Comparison of ENCODE assay signal across 15 cellular contexts in the genomic region with DNA sequence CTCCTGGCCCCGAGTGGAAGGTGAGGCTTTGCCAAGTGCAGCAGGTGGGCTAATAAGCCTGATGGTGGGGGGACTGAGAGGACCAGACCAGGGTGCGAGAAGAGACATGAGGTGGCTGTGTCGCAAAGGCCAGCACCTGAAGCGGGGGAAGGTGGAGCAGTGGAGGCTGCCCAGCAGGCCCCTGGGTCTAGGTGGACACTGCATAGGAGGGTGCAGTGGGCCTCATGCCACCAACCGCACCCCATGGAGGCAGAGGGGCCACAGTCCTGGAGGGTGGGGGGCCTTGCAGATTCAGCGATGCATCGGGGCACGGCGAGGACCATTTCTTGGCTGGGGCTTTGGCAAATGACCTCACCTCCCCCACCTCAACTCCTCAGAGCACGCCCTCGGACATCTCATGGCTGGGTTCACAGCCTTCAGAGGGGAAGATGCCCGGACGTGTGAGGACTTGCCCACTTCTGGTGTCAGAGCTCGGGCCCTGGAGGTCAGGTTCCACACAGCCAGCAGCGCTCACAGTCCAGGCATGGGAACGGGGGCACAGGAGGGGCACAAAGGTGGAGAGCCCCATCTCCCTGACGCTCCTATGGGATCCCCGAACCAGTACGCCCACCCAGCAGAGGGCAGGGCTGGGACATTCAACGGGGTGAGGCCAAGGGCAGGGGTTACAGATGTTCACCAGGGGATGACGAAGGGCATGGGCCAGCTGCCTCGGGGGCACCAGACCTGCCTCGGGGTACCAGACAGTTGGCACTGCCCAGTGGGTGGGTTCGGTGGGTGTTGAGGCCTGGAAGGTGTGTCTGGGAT. TPM values are rescaled to one million over a fixed set of nuclear protein-coding genes. Genes with fewer than 3 reads are reported as not detected.
DNase-seq lines count a peak whose midpoint lies in the region; ATAC-seq and TF ChIP-seq lines count a peak whose summit lies in the region.
"Had no signal": no experiment of that assay in that cellular context is flagged by ENCODE, and none has a peak within 500 bp of the region (broad histone marks: within the 10 kb centered on the region; RNA-seq: fewer than 3 reads in every experiment).

No MANE protein-coding gene starts in this region.

- no peak overlapping the region for H3K4me3 ChIP-seq in tibial nerve
- H3K4me3 ChIP-seq: colonic mucosa, lung, ovary, thoracic aorta had no signal

- H3K4me1 ChIP-seq in tibial nerve = peaks cover 0 to 6% (median 0%) of the 10 kb centered on the region in 4 donors
- H3K4me1 ChIP-seq: colonic mucosa had no signal

- TF ChIP-seq POLR2A in tibial nerve (IDR thresholded peaks at IDR 0.05) = no peak

- H3K27ac ChIP-seq in KOPT-K1 (ENCODE audit: low read depth, low read length, poor library complexity, severe bottlenecking) (peak overlapping the region; percentile 18), tibial nerve (no peak overlapping the region)
- H3K27ac ChIP-seq: colonic mucosa, ovary, thoracic aorta had no signal

- CTCF ChIA-PET in activated CD4-positive, alpha-beta T cell treated with anti-CD3 and anti-CD28 coated beads, Interleukin-2, amount 10 ng/mL, durations not matched to agents 7 days and 5 days (lab: Charles Lee) = interaction anchor here (0.9 to 2.1 kb wide), 2 partner anchors 24 to 27 kb away, joined by 3 to 7 read pairs; no protein-coding TSS in a partner anchor

- H3K4me3 Mint-ChIP-seq in activated CD4-positive, alpha-beta T cell treated with anti-CD3 and anti-CD28 coated beads, Interleukin-2, amount 10 ng/mL, durations not matched to agents 7 days and 5 days = no peak overlapping the region
- no peak overlapping the region for H3K4me3 Mint-ChIP-seq in activated naive CD8-positive, alpha-beta T cell treated with anti-CD3 and anti-CD28 coated beads for 36 hours
- H3K4me3 Mint-ChIP-seq in naive thymus-derived CD8-positive, alpha-beta T cell = peak overlapping the region in 7 of 10 donors; percentile 60 to 88 (median 79)

- peaks cover 27% of the 10 kb centered on the region for H3K36me3 ChIP-seq in KOPT-K1 (ENCODE audit: insufficient read depth, low read length)
- peaks cover 0 to 33% (median 3%) of the 10 kb centered on the region in 3 donors for H3K36me3 ChIP-seq in tibial nerve
- H3K36me3 ChIP-seq: colonic mucosa, ovary had no signal

- ATAC-seq in naive thymus-derived CD8-positive, alpha-beta T cell = no peak

- H3K4me1 Mint-ChIP-seq in activated CD4-positive, alpha-beta T cell treated with anti-CD3 and anti-CD28 coated beads, Interleukin-2, amount 10 ng/mL, durations not matched to agents 7 days and 5 days = peaks cover 26% of the 10 kb centered on the region
- peaks cover 18% of the 10 kb centered on the region for H3K4me1 Mint-ChIP-seq in activated naive CD8-positive, alpha-beta T cell treated with anti-CD3 and anti-CD28 coated beads for 36 hours
- peaks cover 13 to 32% (median 25%) of the 10 kb centered on the region in 4 donors for H3K4me1 Mint-ChIP-seq in naive thymus-derived CD8-positive, alpha-beta T cell

- peaks cover 14% of the 10 kb centered on the region for H3K36me3 Mint-ChIP-seq in activated CD4-positive, alpha-beta T cell treated with anti-CD3 and anti-CD28 coated beads, Interleukin-2, amount 10 ng/mL, durations not matched to agents 7 days and 5 days (ENCODE audit: low read depth)
- H3K36me3 Mint-ChIP-seq in activated naive CD8-positive, alpha-beta T cell treated with anti-CD3 and anti-CD28 coated beads for 36 hours = peaks cover 8% of the 10 kb centered on the region
- peaks cover 0 to 28% (median 5%) of the 10 kb centered on the region in 3 donors for H3K36me3 Mint-ChIP-seq in naive thymus-derived CD8-positive, alpha-beta T cell

- no peak for TF ChIP-seq EP300 in tibial nerve (IDR thresholded peaks at IDR 0.05)

- H3K27me3 ChIP-seq in tibial nerve = no peaks in the 10 kb centered on the region
- H3K27me3 ChIP-seq: colonic mucosa, ovary had no signal

- DNase-seq in activated CD4-positive, alpha-beta T cell treated with anti-CD3 and anti-CD28 coated beads, Interleukin-2, amount 10 ng/mL, durations not matched to agents 7 days and 5 days = no peak
- DNase-seq in activated CD4-positive, alpha-beta T cell treated with anti-CD3 and anti-CD28 coated beads, Interleukin-2, amount 50 U/mL, for 4 hours = no peak
- DNase-seq in activated naive CD8-positive, alpha-beta T cell treated with anti-CD3 and anti-CD28 coated beads for 36 hours = no peak
- no peak for DNase-seq in naive thymus-derived CD8-positive, alpha-beta T cell
- DNase-seq in tibial nerve (ENCODE audit: low spot score in 2 of 2) = no peak
- DNase-seq in activated CD8-positive, alpha-beta memory T cell treated with anti-CD3 and anti-CD28 coated beads for 24 hours = no peak
- DNase-seq in C1 segment of cervical spinal cord (lab: John Stamatoyannopoulos, UW) = no peak
- DNase-seq: colonic mucosa; NCI-H2171 treated with DMSO at 0.1 percent for 48 hours; ovary; stimulated activated CD4-positive, alpha-beta T cell treated with anti-CD3 and anti-CD28 coated beads, Interleukin-12 subunit alpha, Interleukin-12 subunit beta, amount 100 ng/mL, for 4 hours had no signal

- POLR2A ChIA-PET in activated CD4-positive, alpha-beta T cell treated with anti-CD3 and anti-CD28 coated beads, Interleukin-2, amount 10 ng/mL, durations not matched to agents 7 days and 5 days (lab: Charles Lee) = no interaction called here
- POLR2A ChIA-PET in naive thymus-derived CD8-positive, alpha-beta T cell (lab: Charles Lee) = interaction anchor here (1.0 to 1.3 kb wide), 2 partner anchors 109 to 754 kb away, joined by 3 to 4 read pairs; a partner anchor contains a TSS

- no peaks in the 10 kb centered on the region for H3K27me3 Mint-ChIP-seq in activated CD4-positive, alpha-beta T cell treated with anti-CD3 and anti-CD28 coated beads, Interleukin-2, amount 10 ng/mL, durations not matched to agents 7 days and 5 days
- no peaks in the 10 kb centered on the region for H3K27me3 Mint-ChIP-seq in activated naive CD8-positive, alpha-beta T cell treated with anti-CD3 and anti-CD28 coated beads for 36 hours
- H3K27me3 Mint-ChIP-seq in naive thymus-derived CD8-positive, alpha-beta T cell = no peaks in the 10 kb centered on the region

- TF ChIP-seq CTCF in tibial nerve (IDR thresholded peaks at IDR 0.05) = no peak

- H3K9me3 ChIP-seq in KOPT-K1 (ENCODE audit: insufficient read depth, low read length, poor library complexity, severe bottlenecking) (no peaks in the 10 kb centered on the region), tibial nerve (no peaks in the 10 kb centered on the region)
- H3K9me3 ChIP-seq: colonic mucosa, ovary, thoracic aorta had no signal

- H3K27ac Mint-ChIP-seq in activated CD4-positive, alpha-beta T cell treated with anti-CD3 and anti-CD28 coated beads, Interleukin-2, amount 10 ng/mL, durations not matched to agents 7 days and 5 days = peak overlapping the region; percentile 91
- peak overlapping the region; percentile 65 for H3K27ac Mint-ChIP-seq in activated naive CD8-positive, alpha-beta T cell treated with anti-CD3 and anti-CD28 coated beads for 36 hours
- peak overlapping the region; percentile 96 to 100 (median 98) for H3K27ac Mint-ChIP-seq in naive thymus-derived CD8-positive, alpha-beta T cell

- WGBS in tibial nerve, 2 donors = 72 to 80% methylated on average over 21 to 24 of the region's 24 CpGs

- H3K9me3 Mint-ChIP-seq in activated CD4-positive, alpha-beta T cell treated with anti-CD3 and anti-CD28 coated beads, Interleukin-2, amount 10 ng/mL, durations not matched to agents 7 days and 5 days = no peaks in the 10 kb centered on the region
- no peaks in the 10 kb centered on the region for H3K9me3 Mint-ChIP-seq in activated naive CD8-positive, alpha-beta T cell treated with anti-CD3 and anti-CD28 coated beads for 36 hours
- no peaks in the 10 kb centered on the region for H3K9me3 Mint-ChIP-seq in naive thymus-derived CD8-positive, alpha-beta T cell

RNA-seq across cellular contexts. Expression of a gene that starts 35.4 kb away (rescaled TPM):
- 100 to 1,000 TPM in 1 of 2 experiments, 10 to 100 TPM in 1; 95.8 to 103 TPM for total RNA-seq in activated CD4-positive, alpha-beta T cell treated with anti-CD3 and anti-CD28 coated beads, Interleukin-2, amount 10 ng/mL, durations not matched to agents 7 days and 5 days
- 100 to 1,000 TPM; 115 to 124 TPM for total RNA-seq in activated naive CD8-positive, alpha-beta T cell treated with anti-CD3 and anti-CD28 coated beads for 36 hours
- 100 to 1,000 TPM; 167 to 186 TPM for total RNA-seq in naive thymus-derived CD8-positive, alpha-beta T cell
- 10 to 100 TPM; 56.2 to 72.8 (median 62.3) TPM for polyA plus RNA-seq in naive thymus-derived CD8-positive, alpha-beta T cell
- 100 to 1,000 TPM in 2 of 4 donors, 10 to 100 TPM in 2; 89.4 to 165 (median 99.3) TPM for total RNA-seq in tibial nerve

RNA-seq across cellular contexts. Expression of a gene that starts 51.6 kb away (rescaled TPM):
- 10 to 100 TPM; 91.1 to 97.9 TPM for total RNA-seq in activated CD4-positive, alpha-beta T cell treated with anti-CD3 and anti-CD28 coated beads, Interleukin-2, amount 10 ng/mL, durations not matched to agents 7 days and 5 days
- total RNA-seq in activated naive CD8-positive, alpha-beta T cell treated with anti-CD3 and anti-CD28 coated beads for 36 hours = 10 to 100 TPM; 90.5 to 92.5 TPM
- 10 to 100 TPM; 50.2 to 54.6 TPM for total RNA-seq in naive thymus-derived CD8-positive, alpha-beta T cell
- 10 to 100 TPM; 82.8 to 94.1 (median 86.7) TPM for polyA plus RNA-seq in naive thymus-derived CD8-positive, alpha-beta T cell
- 10 to 100 TPM; 59.9 to 70.8 (median 62.1) TPM for total RNA-seq in tibial nerve

RNA-seq across cellular contexts. Expression of a gene that starts 54.8 kb away (rescaled TPM):
- not detected for total RNA-seq in activated CD4-positive, alpha-beta T cell treated with anti-CD3 and anti-CD28 coated beads, Interleukin-2, amount 10 ng/mL, durations not matched to agents 7 days and 5 days
- not detected for total RNA-seq in activated naive CD8-positive, alpha-beta T cell treated with anti-CD3 and anti-CD28 coated beads for 36 hours
- total RNA-seq in naive thymus-derived CD8-positive, alpha-beta T cell = not detected
- under 1 TPM in 1 of 3 donors, not detected in 2; 0.07 TPM for polyA plus RNA-seq in naive thymus-derived CD8-positive, alpha-beta T cell
- total RNA-seq in tibial nerve = not detected
- total RNA-seq: colonic mucosa, fibroblast of lung, thoracic aorta had no signal
- polyA plus RNA-seq: fibroblast of lung had no signal

Comparison
In these comparisons a context has a peak if more than half of its experiments do, and no peak if none do; other contexts are left out.
1. H3K4me3 Mint-ChIP-seq: peak in naive thymus-derived CD8-positive, alpha-beta T cell (7 of 10); none in activated CD4-positive, alpha-beta T cell treated with anti-CD3 and anti-CD28 coated beads, Interleukin-2, amount 10 ng/mL, durations not matched to agents 7 days and 5 days (single experiment) and activated naive CD8-positive, alpha-beta T cell treated with anti-CD3 and anti-CD28 coated beads for 36 hours (single experiment).
2. Peak in every context shown above with its lines, with median percentiles within 50 percentile points of each other: H3K27ac Mint-ChIP-seq.